ENCODE assay signal across 1 cellular context in genomic region chr2:73899801-73900336, GRCh38.
TF ChIP-seq lines count a peak whose summit lies in the region.

No MANE protein-coding gene starts in this region.

TF ChIP-seq in GM23338, 12 proteins besides CTCF, POLR2A, EP300 and RAD21 (continued from another document):
- no peak for TF ChIP-seq ZNF462 (CRISPR knock-in tag; IDR thresholded peaks at IDR 0.05)
- TF ChIP-seq EZH2 (IDR thresholded peaks at IDR 0.05; ENCODE audit: low read depth, unreplicated experiment): no peak
- TF ChIP-seq REST (IDR thresholded peaks at IDR 0.05; ENCODE audit: unreplicated experiment): no peak
- no peak for TF ChIP-seq ZNF331 (CRISPR knock-in tag; IDR thresholded peaks at IDR 0.05; ENCODE audit: low read depth)
- TF ChIP-seq EZH2phosphoT487 (IDR thresholded peaks at IDR 0.05; ENCODE audit: unreplicated experiment): no peak
- TF ChIP-seq STAT1 (IDR thresholded peaks at IDR 0.05; ENCODE audit: unreplicated experiment): no peak
- TF ChIP-seq NANOG (IDR thresholded peaks at IDR 0.05; ENCODE audit: borderline replicate concordance): no peak
